In genomic region chr9:94906713-94907112, GRCh38 we compare ENCODE assay signal across 27 cellular contexts.
DNase-seq lines count a peak whose midpoint lies in the region; ATAC-seq and TF ChIP-seq lines count a peak whose summit lies in the region.
"Had no signal": no experiment of that assay in that cellular context is flagged by ENCODE, and none has a peak within 500 bp of the region (broad histone marks: within the 10 kb centered on the region; RNA-seq: fewer than 3 reads in every experiment).

No MANE protein-coding gene starts in this region.

- 62 to 72% methylated on average over 3 of the region's 3 CpGs for WGBS in tibial nerve, 2 donors

- H3K27me3 ChIP-seq in dorsolateral prefrontal cortex (no peaks in the 10 kb centered on the region), tibial nerve (no peaks in the 10 kb centered on the region), Peyer's patch (no peaks in the 10 kb centered on the region)
- H3K27me3 ChIP-seq: brain microvascular endothelial cell, esophagus squamous epithelium, right lobe of liver, suprapubic skin had no signal

- peaks cover 0 to 64% (median 35%) of the 10 kb centered on the region in 4 donors for H3K4me1 ChIP-seq in tibial nerve
- peaks cover 0 to 6% (median 0%) of the 10 kb centered on the region in 4 donors for H3K4me1 ChIP-seq in Peyer's patch

- H3K9me3 ChIP-seq in tibial nerve (no peaks in the 10 kb centered on the region), Peyer's patch (no peaks in the 10 kb centered on the region)
- H3K9me3 ChIP-seq: esophagus squamous epithelium, right lobe of liver, suprapubic skin had no signal

- H3K4me1 Mint-ChIP-seq in nephron = peaks cover 69% of the 10 kb centered on the region
- peaks cover 28% of the 10 kb centered on the region for H3K4me1 Mint-ChIP-seq in stimulated activated naive CD8-positive, alpha-beta T cell treated with anti-CD3 and anti-CD28 coated beads, Interleukin-15, amount 100 ng/mL, for 72 hours
- H3K4me1 Mint-ChIP-seq: memory B cell had no signal

- TF ChIP-seq CTCF in VCaP (conservative IDR thresholded peaks at IDR 0.05) (no peak), dorsolateral prefrontal cortex (IDR thresholded peaks at IDR 0.05 in 54 of 56, conservative IDR thresholded peaks at IDR 0.05 in 2 of 56; ENCODE audit: low read depth in 1 of 56, partially characterized antibody in 56 of 56) (no peak), nephron (IDR thresholded peaks at IDR 0.05; ENCODE audit: unreplicated experiment in 3 of 3) (no peak), tibial nerve (IDR thresholded peaks at IDR 0.05) (no peak), Peyer's patch (IDR thresholded peaks at IDR 0.05) (no peak)

- TF ChIP-seq POLR2A in tibial nerve (IDR thresholded peaks at IDR 0.05) = no peak
- TF ChIP-seq POLR2A in Peyer's patch (IDR thresholded peaks at IDR 0.05) = no peak

- H3K9me3 Mint-ChIP-seq in nephron = no peaks in the 10 kb centered on the region
- no peaks in the 10 kb centered on the region for H3K9me3 Mint-ChIP-seq in stimulated activated naive CD8-positive, alpha-beta T cell treated with anti-CD3 and anti-CD28 coated beads, Interleukin-15, amount 100 ng/mL, for 72 hours
- H3K9me3 Mint-ChIP-seq: CD4-positive, CD25-positive, alpha-beta regulatory T cell; effector memory CD8-positive, alpha-beta T cell; memory B cell; stimulated activated effector memory CD8-positive, alpha-beta T cell treated with anti-CD3 and anti-CD28 coated beads, Interleukin-12 subunit alpha, Interleukin-12 subunit beta, amount 100 ng/mL, for 72 hours had no signal

- H3K36me3 ChIP-seq in tibial nerve (no peaks in the 10 kb centered on the region), Peyer's patch (no peaks in the 10 kb centered on the region)
- H3K36me3 ChIP-seq: brain microvascular endothelial cell, esophagus squamous epithelium, right lobe of liver, suprapubic skin had no signal

- H3K4me3 Mint-ChIP-seq in nephron = no peak overlapping the region
- no peak overlapping the region for H3K4me3 Mint-ChIP-seq in stimulated activated naive CD8-positive, alpha-beta T cell treated with anti-CD3 and anti-CD28 coated beads, Interleukin-15, amount 100 ng/mL, for 72 hours
- H3K4me3 Mint-ChIP-seq: activated CD4-positive, alpha-beta T cell treated with anti-CD3 and anti-CD28 coated beads for 36 hours; CD4-positive, CD25-positive, alpha-beta regulatory T cell; effector memory CD8-positive, alpha-beta T cell; memory B cell; stimulated activated effector memory CD8-positive, alpha-beta T cell treated with anti-CD3 and anti-CD28 coated beads, Interleukin-12 subunit alpha, Interleukin-12 subunit beta, amount 100 ng/mL, for 72 hours had no signal

- no peaks in the 10 kb centered on the region for H3K36me3 Mint-ChIP-seq in nephron (ENCODE audit: low read depth)
- H3K36me3 Mint-ChIP-seq: CD4-positive, CD25-positive, alpha-beta regulatory T cell; stimulated activated effector memory CD8-positive, alpha-beta T cell treated with anti-CD3 and anti-CD28 coated beads, Interleukin-12 subunit alpha, Interleukin-12 subunit beta, amount 100 ng/mL, for 72 hours had no signal

- no peaks in the 10 kb centered on the region for H3K27me3 Mint-ChIP-seq in nephron (ENCODE audit: low read depth)
- H3K27me3 Mint-ChIP-seq in stimulated activated naive CD8-positive, alpha-beta T cell treated with anti-CD3 and anti-CD28 coated beads, Interleukin-15, amount 100 ng/mL, for 72 hours = no peaks in the 10 kb centered on the region
- H3K27me3 Mint-ChIP-seq: activated CD4-positive, alpha-beta T cell treated with anti-CD3 and anti-CD28 coated beads for 36 hours; CD4-positive, CD25-positive, alpha-beta regulatory T cell; effector memory CD8-positive, alpha-beta T cell; memory B cell had no signal

- intact Hi-C loops in dorsolateral prefrontal cortex (cut with DNase I) = loop anchor here in 1 of 2 donors (5.0 kb wide), 1 partner anchor 221 kb away; no protein-coding TSS in a partner anchor

- no peak for DNase-seq in dorsolateral prefrontal cortex
- DNase-seq in tibial nerve (ENCODE audit: low spot score in 2 of 2) = no peak
- DNase-seq in stimulated activated naive CD8-positive, alpha-beta T cell treated with anti-CD3 and anti-CD28 coated beads, Interleukin-15, amount 100 ng/mL, for 72 hours = no peak
- DNase-seq in Peyer's patch = no peak
- no peak for DNase-seq in SK-N-DZ (ENCODE audit: low spot score)
- DNase-seq: activated CD4-positive, alpha-beta T cell treated with anti-CD3 and anti-CD28 coated beads for 36 hours; activated CD8-positive, alpha-beta memory T cell treated with anti-CD3 and anti-CD28 coated beads for 24 hours; activated naive CD4-positive, alpha-beta T cell; activated T-cell treated with anti-CD3 and anti-CD28 coated beads, Interleukin-2, amount 50 U/mL, for 48 hours; brain microvascular endothelial cell; CD4-positive, CD25-positive, alpha-beta regulatory T cell; effector memory CD8-positive, alpha-beta T cell; esophagus squamous epithelium; foreskin melanocyte; left cardiac atrium; NCI-H2171; NCI-H510A; posterior cingulate gyrus; right lobe of liver; stimulated activated CD4-positive, alpha-beta T cell treated with anti-CD3 and anti-CD28 coated beads, Interleukin-12 subunit alpha, Interleukin-12 subunit beta, amount 100 ng/mL, for 4 hours; stimulated activated CD4-positive, alpha-beta T cell treated with anti-CD3 and anti-CD28 coated beads, Interleukin-4, amount 100 ng/mL, for 1 hour; T-helper 2 cell had no signal

- TF ChIP-seq EP300 in tibial nerve (IDR thresholded peaks at IDR 0.05) = no peak

- H3K27ac ChIP-seq in VCaP (peak overlapping the region; percentile 91; the same call in 1 of the 2 replicates), dorsolateral prefrontal cortex (peak overlapping the region in 58 of 59 donors; percentile 68 to 100 (median 93)), tibial nerve (peak overlapping the region; percentile 8 to 92 (median 50)), Peyer's patch (no peak overlapping the region)
- H3K27ac ChIP-seq: brain microvascular endothelial cell, right lobe of liver, suprapubic skin had no signal

- H3K4me3 ChIP-seq in dorsolateral prefrontal cortex (no peak overlapping the region), tibial nerve (no peak overlapping the region), Peyer's patch (no peak overlapping the region)
- H3K4me3 ChIP-seq: esophagus squamous epithelium, right lobe of liver, suprapubic skin had no signal

- peak overlapping the region in 2 of 3 experiments; percentile 91 to 95 for H3K27ac Mint-ChIP-seq in nephron
- H3K27ac Mint-ChIP-seq in stimulated activated naive CD8-positive, alpha-beta T cell treated with anti-CD3 and anti-CD28 coated beads, Interleukin-15, amount 100 ng/mL, for 72 hours = no peak overlapping the region
- H3K27ac Mint-ChIP-seq: activated CD4-positive, alpha-beta T cell treated with anti-CD3 and anti-CD28 coated beads for 36 hours; effector memory CD8-positive, alpha-beta T cell; memory B cell; stimulated activated effector memory CD8-positive, alpha-beta T cell treated with anti-CD3 and anti-CD28 coated beads, Interleukin-12 subunit alpha, Interleukin-12 subunit beta, amount 100 ng/mL, for 72 hours had no signal

- ATAC-seq in stimulated activated naive CD8-positive, alpha-beta T cell treated with anti-CD3 and anti-CD28 coated beads, Interleukin-15, amount 100 ng/mL, for 72 hours = no peak
- ATAC-seq: activated CD4-positive, alpha-beta T cell treated with anti-CD3 and anti-CD28 coated beads for 36 hours; effector memory CD8-positive, alpha-beta T cell; stimulated activated effector memory CD8-positive, alpha-beta T cell treated with anti-CD3 and anti-CD28 coated beads, Interleukin-12 subunit alpha, Interleukin-12 subunit beta, amount 100 ng/mL, for 72 hours had no signal

Comparison
In these comparisons a context has a peak if more than half of its experiments do, and no peak if none do; other contexts are left out.
1. H3K27ac ChIP-seq: peak in VCaP (single experiment), dorsolateral prefrontal cortex (58 of 59) and tibial nerve (4 of 4); none in Peyer's patch (0 of 4).
2. H3K27ac Mint-ChIP-seq: peak in nephron (2 of 3); none in stimulated activated naive CD8-positive, alpha-beta T cell treated with anti-CD3 and anti-CD28 coated beads, Interleukin-15, amount 100 ng/mL, for 72 hours (0 of 2).